ENCODE assay signal across 14 cellular contexts in the genomic region with DNA sequence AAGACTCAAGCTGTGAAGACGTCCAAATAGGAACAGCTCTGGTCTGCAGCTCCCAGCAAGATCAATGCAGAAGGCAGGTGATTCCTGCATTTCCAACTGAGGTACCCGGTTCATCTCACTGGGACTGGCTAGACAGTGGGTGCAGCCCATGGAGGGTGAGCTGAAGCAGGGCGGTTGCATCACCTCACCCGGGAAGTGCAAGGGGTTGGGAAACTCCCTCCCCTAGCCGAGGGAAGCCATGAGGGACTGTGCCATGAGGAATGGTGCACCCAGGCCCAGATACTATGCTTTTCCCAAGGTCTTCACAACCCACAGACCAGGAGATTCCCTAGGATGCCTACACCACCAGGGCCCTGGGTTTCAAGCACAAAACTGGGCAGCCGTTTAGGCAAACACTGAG. TPM values are rescaled to one million over a fixed set of nuclear protein-coding genes. Genes with fewer than 3 reads are reported as not detected.
"Had no signal": no experiment of that assay in that cellular context is flagged by ENCODE, and none has a peak within 500 bp of the region (broad histone marks: within the 10 kb centered on the region; RNA-seq: fewer than 3 reads in every experiment).

No MANE protein-coding gene starts in this region.

RNA-seq across cellular contexts. Expression of gene ZSWIM2, which starts 37.2 kb away (rescaled TPM):
- total RNA-seq: activated B cell treated with CpG ODN at 0.5 μM for 24 hours; activated CD4-positive, alpha-beta memory T cell treated with anti-CD3 and anti-CD28 coated beads for 36 hours; activated CD4-positive, alpha-beta memory T cell treated with anti-CD3 and anti-CD28 coated beads, Interleukin-2, amount 10 ng/mL, durations not matched to agents 7 days and 5 days; activated CD4-positive, alpha-beta T cell treated with anti-CD3 and anti-CD28 coated beads for 36 hours; activated CD4-positive, alpha-beta T cell treated with anti-CD3 and anti-CD28 coated beads, Interleukin-2, amount 10 ng/mL, durations not matched to agents 24 days and 14 days; activated CD4-positive, alpha-beta T cell treated with anti-CD3 and anti-CD28 coated beads, Interleukin-2, amount 10 ng/mL, durations not matched to agents 7 days and 5 days; activated CD8-positive, alpha-beta memory T cell treated with anti-CD3 and anti-CD28 coated beads for 36 hours; activated CD8-positive, alpha-beta memory T cell treated with anti-CD3 and anti-CD28 coated beads, Interleukin-2, amount 10 ng/mL, durations not matched to agents 7 days and 5 days; activated CD8-positive, alpha-beta T cell treated with anti-CD3 and anti-CD28 coated beads for 36 hours; activated CD8-positive, alpha-beta T cell treated with anti-CD3 and anti-CD28 coated beads, Interleukin-2, amount 10 ng/mL, durations not matched to agents 7 days and 5 days; T-cell; T-helper 1 cell treated with Interleukin-12 subunit alpha and Interleukin-12 subunit beta and Interleukin-4 antibody, amounts not matched to agents 30 ng/mL and 1 ng/mL, for 36 hours; T-helper 17 cell; T-helper 2 cell treated with Interferon-gamma antibody and Interleukin-4, amounts not matched to agents 100 ng/mL and 5 ng/mL, for 36 hours had no signal
